In genomic region chr22:27310966-27311665, GRCh38 we compare ENCODE assay signal across 26 cellular contexts.
DNase-seq lines count a peak whose midpoint lies in the region; ATAC-seq and TF ChIP-seq lines count a peak whose summit lies in the region.
"Had no signal": no experiment of that assay in that cellular context is flagged by ENCODE, and none has a peak within 500 bp of the region (broad histone marks: within the 10 kb centered on the region; RNA-seq: fewer than 3 reads in every experiment).

No MANE protein-coding gene starts in this region.

- H3K9me3 Mint-ChIP-seq in chondrocyte (ENCODE audit: low read depth) = no peaks in the 10 kb centered on the region
- H3K9me3 Mint-ChIP-seq in activated naive CD4-positive, alpha-beta T cell treated with anti-CD3 and anti-CD28 coated beads for 36 hours = peaks cover 4% of the 10 kb centered on the region

- H3K4me3 Mint-ChIP-seq in chondrocyte (ENCODE audit: unreplicated experiment) = no peak overlapping the region
- no peak overlapping the region for H3K4me3 Mint-ChIP-seq in activated naive CD4-positive, alpha-beta T cell treated with anti-CD3 and anti-CD28 coated beads for 36 hours
- H3K4me3 Mint-ChIP-seq: activated CD8-positive, alpha-beta T cell treated with anti-CD3 and anti-CD28 coated beads, Interleukin-2, amount 10 ng/mL, durations not matched to agents 7 days and 5 days; memory B cell had no signal

- H3K36me3 Mint-ChIP-seq in chondrocyte (ENCODE audit: low read depth) = no peaks in the 10 kb centered on the region
- no peaks in the 10 kb centered on the region for H3K36me3 Mint-ChIP-seq in activated naive CD4-positive, alpha-beta T cell treated with anti-CD3 and anti-CD28 coated beads for 36 hours (ENCODE audit: low read depth)

- no peak overlapping the region for H3K27ac Mint-ChIP-seq in chondrocyte (ENCODE audit: unreplicated experiment)
- no peak overlapping the region for H3K27ac Mint-ChIP-seq in activated naive CD4-positive, alpha-beta T cell treated with anti-CD3 and anti-CD28 coated beads for 36 hours
- H3K27ac Mint-ChIP-seq: activated CD8-positive, alpha-beta T cell treated with anti-CD3 and anti-CD28 coated beads, Interleukin-2, amount 10 ng/mL, durations not matched to agents 7 days and 5 days; memory B cell had no signal

- H3K27me3 Mint-ChIP-seq in chondrocyte (ENCODE audit: low read depth) = no peaks in the 10 kb centered on the region
- H3K27me3 Mint-ChIP-seq in activated naive CD4-positive, alpha-beta T cell treated with anti-CD3 and anti-CD28 coated beads for 36 hours (ENCODE audit: low read depth) = peaks cover 12% of the 10 kb centered on the region

- intact Hi-C loops in sciatic nerve (cut with DNase I) = no loop called here
- intact Hi-C loops in activated naive CD4-positive, alpha-beta T cell treated with anti-CD3 and anti-CD28 coated beads for 36 hours (cut with micrococcal nuclease) = no loop called here

- TF ChIP-seq CTCF in chondrocyte (IDR thresholded peaks at IDR 0.05) = peak; percentile 39

- no peak for DNase-seq in HEK293T (ENCODE audit: extremely low spot score)
- DNase-seq in chondrocyte (ENCODE audit: low spot score) = no peak
- DNase-seq in iPS-NIHi7 (ENCODE audit: extremely low spot score) = peak; percentile 49
- no peak for DNase-seq in sciatic nerve (ENCODE audit: low spot score)
- no peak for DNase-seq in activated naive CD4-positive, alpha-beta T cell treated with anti-CD3 and anti-CD28 coated beads for 36 hours
- DNase-seq in activated effector memory CD4-positive, alpha-beta T cell treated with Interleukin-2 at 50 U/mL for 16 hours = no peak
- no peak for DNase-seq in amniotic stem cell (lab: John Stamatoyannopoulos, UW)
- DNase-seq: ACHN; activated CD8-positive, alpha-beta T cell treated with anti-CD3 and anti-CD28 coated beads, Interleukin-2, amount 10 ng/mL, durations not matched to agents 7 days and 5 days; activated effector memory CD4-positive, alpha-beta T cell treated with anti-CD3 and anti-CD28 coated beads, Interleukin-2, amount 50 U/mL, for 16 hours; BE2C; DMS53; GDM1; Kasumi-1; MV-4-11; NCI-H1694; NCI-H2171 treated with DMSO at 0.1 percent for 48 hours; NCI-H526; Right ventricle myocardium superior; stimulated activated CD4-positive, alpha-beta T cell treated with anti-CD3 and anti-CD28 coated beads, Interleukin-1b, Interleukin-23, amount 100 ng/mL, for 48 hours; stimulated activated CD8-positive, alpha-beta memory T cell treated with anti-CD3 and anti-CD28 coated beads, Interleukin-4, amount 100 ng/mL, for 48 hours had no signal

- peak; percentile 7 for ATAC-seq in sciatic nerve
- no peak for ATAC-seq in GM21360 (IDR thresholded peaks at IDR 0.05; ENCODE audit: unreplicated experiment)
- ATAC-seq: activated CD8-positive, alpha-beta T cell treated with anti-CD3 and anti-CD28 coated beads, Interleukin-2, amount 10 ng/mL, durations not matched to agents 7 days and 5 days; HCT116; HepG2; left lobe of liver had no signal

- POLR2A ChIA-PET in HEK293T (lab: Yijun Ruan, JAX) = no interaction called here

- peaks cover 26% of the 10 kb centered on the region for H3K4me1 Mint-ChIP-seq in chondrocyte (ENCODE audit: low read depth)
- no peaks in the 10 kb centered on the region for H3K4me1 Mint-ChIP-seq in activated naive CD4-positive, alpha-beta T cell treated with anti-CD3 and anti-CD28 coated beads for 36 hours (ENCODE audit: low read depth)
- H3K4me1 Mint-ChIP-seq: memory B cell had no signal

- CTCF ChIA-PET in HEK293T (lab: Yijun Ruan, JAX) = no interaction called here
- CTCF ChIA-PET in activated naive CD4-positive, alpha-beta T cell treated with anti-CD3 and anti-CD28 coated beads for 36 hours (lab: Charles Lee) = no interaction called here

TF ChIP-seq in HEK293T, 16 proteins besides CTCF, POLR2A, EP300 and RAD21:
- TF ChIP-seq NFRKB (IDR thresholded peaks at IDR 0.05) = no peak
- TF ChIP-seq L3MBTL2 (conservative IDR thresholded peaks at IDR 0.05) = 0 out of 2 replicates have a peak, but pooled peaks have one; percentile 15
- TF ChIP-seq ZNF384 (IDR thresholded peaks at IDR 0.05) = no peak
- TF ChIP-seq ELF4 (IDR thresholded peaks at IDR 0.05) = no peak
